10 cellular contexts compared by ENCODE assay signal in the genomic region with DNA sequence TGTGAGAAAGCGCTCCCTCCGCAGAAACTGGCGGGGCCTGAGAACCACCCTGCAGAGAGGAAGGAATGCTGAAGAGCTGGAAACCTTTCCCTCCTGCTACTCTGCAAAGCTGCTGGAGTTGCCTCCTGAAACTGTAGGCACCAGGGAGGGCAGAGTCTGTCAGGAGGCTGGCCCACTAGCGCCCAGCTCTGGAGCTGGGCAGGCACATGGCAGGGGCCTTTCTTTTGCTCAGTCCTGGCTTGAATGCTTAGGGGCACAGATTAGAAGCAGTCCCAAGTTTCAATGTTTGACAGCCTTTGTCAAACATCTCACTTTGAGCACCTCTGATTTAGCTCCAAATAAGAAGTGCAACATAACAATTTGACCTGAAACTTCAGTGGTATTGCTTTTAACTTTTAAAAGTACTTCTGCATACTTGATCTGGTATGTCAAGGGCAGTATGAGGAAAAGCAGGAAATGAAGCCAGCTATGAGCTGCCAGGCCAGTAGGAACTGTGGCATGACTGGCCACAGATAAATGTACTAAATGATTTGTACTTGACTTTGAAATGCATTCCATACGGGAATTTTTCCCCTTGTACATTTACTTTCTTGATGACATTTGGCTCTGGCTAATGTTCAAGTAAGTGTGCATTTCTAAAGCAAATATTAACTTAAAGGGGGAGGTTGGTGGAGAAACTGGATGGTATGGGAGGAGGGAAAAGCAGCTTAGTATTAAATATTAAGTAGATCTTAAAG. TPM values are rescaled to one million over a fixed set of nuclear protein-coding genes. Genes with fewer than 3 reads are reported as not detected.
DNase-seq lines count a peak whose midpoint lies in the region; ATAC-seq, FAIRE-seq and TF ChIP-seq lines count a peak whose summit lies in the region.
"Had no signal": no experiment of that assay in that cellular context is flagged by ENCODE, and none has a peak within 500 bp of the region (broad histone marks: within the 10 kb centered on the region; RNA-seq: fewer than 3 reads in every experiment).

No MANE protein-coding gene starts in this region.

- no peaks in the 10 kb centered on the region for H3K27me3 ChIP-seq in breast epithelium
- no peaks in the 10 kb centered on the region for H3K27me3 ChIP-seq in transverse colon

- H3K36me3 ChIP-seq in breast epithelium (no peaks in the 10 kb centered on the region), kidney (ENCODE audit: control insufficient read depth in 1 of 2, insufficient read depth in 2 of 2, low read length in 2 of 2) (peaks cover 0 to 5% of the 10 kb centered on the region in 2 donors), transverse colon (no peaks in the 10 kb centered on the region)

- ATAC-seq in left colon: no peak
- no peak for ATAC-seq in HG03025 (IDR thresholded peaks at IDR 0.05; ENCODE audit: low FRiP score, unreplicated experiment)

- H3K4me3 ChIP-seq in breast epithelium: no peak overlapping the region
- no peak overlapping the region for H3K4me3 ChIP-seq in kidney (ENCODE audit: low read length in 2 of 2)
- no peak overlapping the region for H3K4me3 ChIP-seq in transverse colon

- FAIRE-seq in kidney (lab: Jason Lieb, UNC): no peak
- FAIRE-seq: A204.1 had no signal

- 0 to 65% methylated on average over 1 to 5 of the region's 5 CpGs for WGBS in transverse colon (ENCODE audit: low coverage in 1 of 2), 2 donors

- TF ChIP-seq POLR2A in breast epithelium (IDR thresholded peaks at IDR 0.05) (no peak), transverse colon (IDR thresholded peaks at IDR 0.05) (no peak)

- TF ChIP-seq CTCF in breast epithelium (IDR thresholded peaks at IDR 0.05) (no peak), kidney (IDR thresholded peaks at IDR 0.05; ENCODE audit: borderline replicate concordance, extremely low read depth, insufficient read depth) (no peak), transverse colon (IDR thresholded peaks at IDR 0.05) (no peak)

- in situ Hi-C loops in transverse colon (cut with MboI; ENCODE audit: low pct_ligation_motif_present in 1 of 4, low pct_unique_long_range_greater_than_20kb in 1 of 4, low sequenced_read_pairs in 3 of 4): no loop called here

- peak; percentile 13 for DNase-seq in DMS79 treated with DMSO at 0.1 percent for 48 hours (lab: John Stamatoyannopoulos, UW)
- no peak for DNase-seq in DMS79 (lab: John Stamatoyannopoulos, UW)
- no peak for DNase-seq in breast epithelium (ENCODE audit: low spot score in 2 of 2)
- no peak for DNase-seq in kidney
- DNase-seq in transverse colon: no peak
- no peak for DNase-seq in left colon
- DNase-seq in cerebellar cortex (ENCODE audit: low spot score): no peak
- DNase-seq: NCI-H446 had no signal

- peak overlapping the region; percentile 84 to 93 for H3K27ac ChIP-seq in breast epithelium
- peak overlapping the region; percentile 74 to 78 for H3K27ac ChIP-seq in kidney (ENCODE audit: low read depth in 2 of 2, low read length in 2 of 2)
- peak overlapping the region in 3 of 4 donors; percentile 10 to 39 (median 22) for H3K27ac ChIP-seq in transverse colon

- no peak for TF ChIP-seq EP300 in transverse colon (IDR thresholded peaks at IDR 0.05; ENCODE audit: low read depth)

- intact Hi-C loops in breast epithelium (cut with DNase I; ENCODE audit: low total_unique reads): no loop called here
- intact Hi-C loops in kidney (cut with DNase I): no loop called here
- intact Hi-C loops in transverse colon (cut with DNase I; ENCODE audit: low total_unique reads): no loop called here
- intact Hi-C loops in left colon (cut with DNase I, micrococcal nuclease): no loop called here

- H3K9me3 ChIP-seq in breast epithelium (no peaks in the 10 kb centered on the region), kidney (ENCODE audit: control insufficient read depth in 1 of 2, low read length in 2 of 2) (no peaks in the 10 kb centered on the region), transverse colon (no peaks in the 10 kb centered on the region)

- H3K4me1 ChIP-seq in breast epithelium (peaks cover 0 to 16% of the 10 kb centered on the region in 2 donors), kidney (ENCODE audit: control insufficient read depth in 1 of 2, insufficient read depth in 1 of 2, low read depth in 1 of 2, low read length in 2 of 2) (peaks cover 34 to 58% of the 10 kb centered on the region in 2 donors), transverse colon (peaks cover 0 to 59% (median 36%) of the 10 kb centered on the region in 4 donors)

- H3K9ac ChIP-seq in kidney (ENCODE audit: low read length in 2 of 2): peak overlapping the region in 1 of 2 donors; percentile 15

RNA-seq across cellular contexts. Expression of a gene that starts 7.2 kb away (rescaled TPM):
- 10 to 100 TPM in 1 of 3 donors, 1 to 10 TPM in 1, under 1 TPM in 1; under 0.01 to 22.2 (median 5.6) TPM for total RNA-seq in breast epithelium
- 19.6 TPM for total RNA-seq in kidney
- 11.9 TPM for polyA plus RNA-seq in kidney (ENCODE audit: insufficient read depth, low read depth, low replicate concordance)
- 10 to 100 TPM; 25.7 to 41.2 (median 29.2) TPM for total RNA-seq in transverse colon
- 10 to 100 TPM; 17.2 to 31.6 TPM for total RNA-seq in left colon

RNA-seq across cellular contexts. Expression of a gene that starts 25.7 kb away (rescaled TPM):
- total RNA-seq in breast epithelium (10 to 100 TPM in 1 of 3 donors, 1 to 10 TPM in 2; 6.9 to 13.3 (median 9.2) TPM), kidney (6.2 TPM), transverse colon (10 to 100 TPM in 2 of 4 donors, 1 to 10 TPM in 2; 9.0 to 17.5 (median 12.0) TPM), left colon (1 to 10 TPM; 6.6 to 7.2 TPM)
- 2.7 TPM for polyA plus RNA-seq in kidney (ENCODE audit: insufficient read depth, low read depth, low replicate concordance)

RNA-seq across cellular contexts. Expression of a gene that starts 27.8 kb away (rescaled TPM):
- total RNA-seq in breast epithelium (10 to 100 TPM in 1 of 3 donors, 1 to 10 TPM in 2; 7.5 to 13.2 (median 8.2) TPM), kidney (20.6 TPM), transverse colon (100 to 1,000 TPM in 1 of 4 donors, 10 to 100 TPM in 3; 84.2 to 155 (median 91.1) TPM), left colon (100 to 1,000 TPM; 104 to 117 TPM)
- polyA plus RNA-seq in kidney (ENCODE audit: insufficient read depth, low read depth, low replicate concordance): 21.7 TPM

RNA-seq across cellular contexts. Expression of a gene that starts 55.1 kb away (rescaled TPM):
- total RNA-seq in breast epithelium (not detected), kidney (1.8 TPM), transverse colon (1 to 10 TPM in 1 of 4 donors, under 1 TPM in 2, not detected in 1; 0.37 to 2.4 (median 0.64) TPM), left colon (1 to 10 TPM in 1 of 2 donors, under 1 TPM in 1; 0.53 to 1.0 TPM)
- 34.6 TPM for polyA plus RNA-seq in kidney (ENCODE audit: insufficient read depth, low read depth, low replicate concordance)

Comparison
In these comparisons a context has a peak if more than half of its experiments do, and no peak if none do; other contexts are left out.
1. H3K27ac ChIP-seq: peak in every context shown above with its lines; median percentile 88 in breast epithelium; 76 in kidney; 22 in transverse colon.